1 cellular context compared by ENCODE assay signal in genomic region chr9:128635266-128636023, GRCh38.
A peak's percentile ranks its signal among the peaks of the same experiment; 100 is the strongest.
TF ChIP-seq lines count a peak whose summit lies in the region.

No MANE protein-coding gene starts in this region.

TF ChIP-seq in K562, 482 proteins besides CTCF, POLR2A, EP300 and RAD21 (continued from another document and continues in another):
- TF ChIP-seq ZBTB40 (IDR thresholded peaks at IDR 0.05) (no peak), ZBTB40 (CRISPR knock-in tag; IDR thresholded peaks at IDR 0.05) (no peak), MAFK (IDR thresholded peaks at IDR 0.05; ENCODE audit: low read length) (no peak), CBX1 (IDR thresholded peaks at IDR 0.05; ENCODE audit: low read depth) (no peak), ZC3H8 (IDR thresholded peaks at IDR 0.05) (no peak), ARID1B (IDR thresholded peaks at IDR 0.05) (no peak), NR4A1 (CRISPR knock-in tag; IDR thresholded peaks at IDR 0.05) (no peak), NR4A1 (tag; IDR thresholded peaks at IDR 0.05) (no peak), CBX8 (IDR thresholded peaks at IDR 0.05; ENCODE audit: borderline replicate concordance, extremely low read depth, low read depth, low read length, poor library complexity, severe bottlenecking) (no peak), SRSF7 (optimal IDR thresholded peaks at IDR 0.05; ENCODE audit: low read depth, low read length) (no peak), AFF4 (CRISPR knock-in tag; IDR thresholded peaks at IDR 0.05) (no peak), SMAD1 (IDR thresholded peaks at IDR 0.05; ENCODE audit: low read depth, low read length, partially characterized antibody) (no peak), MAFG (tag; conservative IDR thresholded peaks at IDR 0.05) (no peak), SFPQ (IDR thresholded peaks at IDR 0.05; ENCODE audit: low read depth, low read length) (no peak), TAF9B (IDR thresholded peaks at IDR 0.05; ENCODE audit: partially characterized antibody) (no peak), MNT (conservative IDR thresholded peaks at IDR 0.05) (no peak), E2F1 (CRISPR knock-in tag; IDR thresholded peaks at IDR 0.05) (no peak), ZNF449 (CRISPR knock-in tag; IDR thresholded peaks at IDR 0.05) (no peak), CEBPB (tag; IDR thresholded peaks at IDR 0.05) (no peak), CSDE1 (IDR thresholded peaks at IDR 0.05) (no peak), ZBTB1 (CRISPR knock-in tag; IDR thresholded peaks at IDR 0.05; ENCODE audit: borderline replicate concordance, low read depth) (no peak), FOSL1 (tag; conservative IDR thresholded peaks at IDR 0.05) (peak; percentile 91), KHSRP (IDR thresholded peaks at IDR 0.05) (no peak), MITF (IDR thresholded peaks at IDR 0.05) (no peak), ATF3 (IDR thresholded peaks at IDR 0.05) (peak; percentile 68), ATF3 (CRISPR knock-in tag; conservative IDR thresholded peaks at IDR 0.05) (no peak), XRCC4 (IDR thresholded peaks at IDR 0.05; ENCODE audit: extremely low read depth, insufficient read depth, insufficient read length) (no peak), CTBP1 (IDR thresholded peaks at IDR 0.05; ENCODE audit: borderline replicate concordance) (0 out of 2 replicates have a peak, but pooled peaks have one; percentile 11), PURB (CRISPR knock-in tag; IDR thresholded peaks at IDR 0.05; ENCODE audit: low read depth) (no peak), ZFP1 (CRISPR knock-in tag; IDR thresholded peaks at IDR 0.05) (no peak), POLR2AphosphoS2 (IDR thresholded peaks at IDR 0.05; ENCODE audit: low read length) (no peak), MAFF (IDR thresholded peaks at IDR 0.05; ENCODE audit: low read length) (no peak), CXXC5 (CRISPR knock-in tag; IDR thresholded peaks at IDR 0.05) (no peak), ZNF436 (CRISPR knock-in tag; IDR thresholded peaks at IDR 0.05) (no peak), KDM5B (IDR thresholded peaks at IDR 0.05; ENCODE audit: insufficient replicate concordance, low read depth, low read length) (no peak), MTA1 (IDR thresholded peaks at IDR 0.05; ENCODE audit: borderline replicate concordance) (no peak), ZNF77 (CRISPR knock-in tag; IDR thresholded peaks at IDR 0.05) (no peak), ZNF780A (CRISPR knock-in tag; IDR thresholded peaks at IDR 0.05) (no peak), PYGO2 (tag; IDR thresholded peaks at IDR 0.05) (no peak)
